Comparison of ENCODE assay signal across 8 cellular contexts in genomic region chr11:111766834-111767142, GRCh38. TPM values are rescaled to one million over a fixed set of nuclear protein-coding genes. Genes with fewer than 3 reads are reported as not detected.
DNase-seq lines count a peak whose midpoint lies in the region; ATAC-seq and TF ChIP-seq lines count a peak whose summit lies in the region.

No MANE protein-coding gene starts in this region.

- peak overlapping the region; percentile 89 for H3K4me3 ChIP-seq in CD4-positive, CD25-positive, alpha-beta regulatory T cell (ENCODE audit: low read depth, low read length)
- H3K4me3 ChIP-seq in suprapubic skin = peak overlapping the region; percentile 96

- no peak for TF ChIP-seq POLR2A in suprapubic skin (IDR thresholded peaks at IDR 0.05)

- peaks cover 14 to 44% (median 39%) of the 10 kb centered on the region in 4 donors for H3K4me1 Mint-ChIP-seq in CD4-positive, CD25-positive, alpha-beta regulatory T cell
- peaks cover 33% of the 10 kb centered on the region for H3K4me1 Mint-ChIP-seq in activated naive CD8-positive, alpha-beta T cell treated with anti-CD3 and anti-CD28 coated beads for 36 hours
- H3K4me1 Mint-ChIP-seq in immature natural killer cell = peaks cover 27 to 39% of the 10 kb centered on the region in 2 donors

- WGBS in suprapubic skin = 0% methylated on average over 7 of the region's 7 CpGs

- peak overlapping the region; percentile 91 to 100 (median 94) for H3K4me3 Mint-ChIP-seq in CD4-positive, CD25-positive, alpha-beta regulatory T cell
- H3K4me3 Mint-ChIP-seq in activated naive CD8-positive, alpha-beta T cell treated with anti-CD3 and anti-CD28 coated beads for 36 hours = peak overlapping the region; percentile 100
- H3K4me3 Mint-ChIP-seq in immature natural killer cell = peak overlapping the region; percentile 96 to 100 (median 99)

- no peaks in the 10 kb centered on the region for H3K9me3 ChIP-seq in CD4-positive, CD25-positive, alpha-beta regulatory T cell (ENCODE audit: control insufficient read depth in 2 of 2, low read length in 2 of 2)
- H3K9me3 ChIP-seq in suprapubic skin = no peaks in the 10 kb centered on the region

- ATAC-seq in CD4-positive, CD25-positive, alpha-beta regulatory T cell (ENCODE audit: low read depth in 2 of 2) = no peak
- ATAC-seq in HG02588 (IDR thresholded peaks at IDR 0.05; ENCODE audit: unreplicated experiment) (peak; percentile 4), GM18498 (IDR thresholded peaks at IDR 0.05; ENCODE audit: unreplicated experiment) (no peak)

- H3K36me3 ChIP-seq in CD4-positive, CD25-positive, alpha-beta regulatory T cell (ENCODE audit: control insufficient read depth, insufficient read depth, low read length) = peaks cover 15% of the 10 kb centered on the region
- H3K36me3 ChIP-seq in suprapubic skin = peaks cover 16% of the 10 kb centered on the region

- DNase-seq in CD4-positive, CD25-positive, alpha-beta regulatory T cell = no peak
- no peak for DNase-seq in activated naive CD8-positive, alpha-beta T cell treated with anti-CD3 and anti-CD28 coated beads for 36 hours
- DNase-seq in immature natural killer cell (no peak), suprapubic skin (ENCODE audit: low spot score in 2 of 2) (no peak), NOMO-1 treated with DMSO at 0.1 percent for 48 hours (lab: John Stamatoyannopoulos, UW; ENCODE audit: unreplicated experiment) (no peak), DMS153 (lab: John Stamatoyannopoulos, UW) (no peak)

- no peaks in the 10 kb centered on the region for H3K27me3 Mint-ChIP-seq in CD4-positive, CD25-positive, alpha-beta regulatory T cell
- H3K27me3 Mint-ChIP-seq in activated naive CD8-positive, alpha-beta T cell treated with anti-CD3 and anti-CD28 coated beads for 36 hours = no peaks in the 10 kb centered on the region
- H3K27me3 Mint-ChIP-seq in immature natural killer cell (ENCODE audit: low read depth in 3 of 3) = peaks cover 0 to 6% (median 0%) of the 10 kb centered on the region in 3 donors

- no peaks in the 10 kb centered on the region for H3K9me3 Mint-ChIP-seq in CD4-positive, CD25-positive, alpha-beta regulatory T cell
- H3K9me3 Mint-ChIP-seq in activated naive CD8-positive, alpha-beta T cell treated with anti-CD3 and anti-CD28 coated beads for 36 hours = no peaks in the 10 kb centered on the region
- H3K9me3 Mint-ChIP-seq in immature natural killer cell = no peaks in the 10 kb centered on the region

- peaks cover 25% of the 10 kb centered on the region for H3K36me3 Mint-ChIP-seq in CD4-positive, CD25-positive, alpha-beta regulatory T cell
- H3K36me3 Mint-ChIP-seq in activated naive CD8-positive, alpha-beta T cell treated with anti-CD3 and anti-CD28 coated beads for 36 hours = peaks cover 23% of the 10 kb centered on the region
- H3K36me3 Mint-ChIP-seq in immature natural killer cell = peaks cover 0 to 13% (median 5%) of the 10 kb centered on the region in 3 donors

- no peak for TF ChIP-seq EP300 in suprapubic skin (IDR thresholded peaks at IDR 0.05)

- no peak for TF ChIP-seq CTCF in suprapubic skin (IDR thresholded peaks at IDR 0.05)

- H3K27me3 ChIP-seq in CD4-positive, CD25-positive, alpha-beta regulatory T cell (ENCODE audit: control insufficient read depth, insufficient read depth, low read length) = no peaks in the 10 kb centered on the region
- H3K27me3 ChIP-seq in suprapubic skin = no peaks in the 10 kb centered on the region

- H3K27ac Mint-ChIP-seq in CD4-positive, CD25-positive, alpha-beta regulatory T cell = peak overlapping the region; percentile 86 to 96 (median 92)
- peak overlapping the region; percentile 98 for H3K27ac Mint-ChIP-seq in activated naive CD8-positive, alpha-beta T cell treated with anti-CD3 and anti-CD28 coated beads for 36 hours
- peak overlapping the region; percentile 82 to 98 (median 96) for H3K27ac Mint-ChIP-seq in immature natural killer cell

- H3K4me1 ChIP-seq in CD4-positive, CD25-positive, alpha-beta regulatory T cell (ENCODE audit: control insufficient read depth, insufficient read depth, low read length, poor library complexity, severe bottlenecking) = peaks cover 36% of the 10 kb centered on the region
- H3K4me1 ChIP-seq in suprapubic skin = peaks cover 30% of the 10 kb centered on the region

- H3K27ac ChIP-seq in CD4-positive, CD25-positive, alpha-beta regulatory T cell (ENCODE audit: insufficient read depth, low read length, poor library complexity, severe bottlenecking) = peak overlapping the region; percentile 70
- peak overlapping the region; percentile 94 for H3K27ac ChIP-seq in suprapubic skin

RNA-seq across cellular contexts. Expression of gene PPP2R1B, which starts 0.6 kb away (rescaled TPM):
- 45.9 TPM for total RNA-seq in CD4-positive, CD25-positive, alpha-beta regulatory T cell
- polyA plus RNA-seq in CD4-positive, CD25-positive, alpha-beta regulatory T cell = 10 to 100 TPM; 16.5 to 23.7 (median 21.4) TPM
- total RNA-seq in activated naive CD8-positive, alpha-beta T cell treated with anti-CD3 and anti-CD28 coated beads for 36 hours = 10 to 100 TPM; 53.0 to 57.6 TPM
- 10 to 100 TPM; 12.0 to 20.3 (median 13.4) TPM for polyA plus RNA-seq in immature natural killer cell
- total RNA-seq in suprapubic skin = 10 to 100 TPM; 27.9 to 39.8 (median 31.8) TPM
